Comparison of ENCODE assay signal across 14 cellular contexts in genomic region chr15:56950979-56951378, GRCh38.
DNase-seq lines count a peak whose midpoint lies in the region; ATAC-seq and TF ChIP-seq lines count a peak whose summit lies in the region.
"Had no signal": no experiment of that assay in that cellular context is flagged by ENCODE, and none has a peak within 500 bp of the region (broad histone marks: within the 10 kb centered on the region; RNA-seq: fewer than 3 reads in every experiment).

No MANE protein-coding gene starts in this region.

- H3K9me3 ChIP-seq in tibial artery, result peaks cover 0 to 8% (median under 1%) of the 10 kb centered on the region in 3 donors

- DNase-seq in MV-4-11 (lab: John Stamatoyannopoulos, UW) (peak; percentile 64), tibial artery (no peak)
- no peak for DNase-seq in activated naive CD4-positive, alpha-beta T cell treated with anti-CD3 and anti-CD28 coated beads, Interleukin-2, amount 50 U/mL, for 16 hours
- DNase-seq in activated CD8-positive, alpha-beta memory T cell treated with anti-CD3 and anti-CD28 coated beads for 24 hours, result no peak
- DNase-seq in activated effector memory CD4-positive, alpha-beta T cell treated with anti-CD3 and anti-CD28 coated beads, Interleukin-2, amount 50 U/mL, for 16 hours, result no peak
- DNase-seq: activated T-cell treated with anti-CD3 and anti-CD28 coated beads, Interleukin-2, amount 50 U/mL, for 1 hour; CD4-positive, CD25-positive, alpha-beta regulatory T cell; NCI-H510A treated with DMSO at 0.1 percent for 48 hours; small intestine had no signal

- intact Hi-C loops in tibial artery (cut with DNase I; ENCODE audit: low total_unique reads), result no loop called here

- H3K4me3 ChIP-seq in tibial artery, result no peak overlapping the region
- H3K4me3 ChIP-seq: neural progenitor cell, vagina had no signal

- TF ChIP-seq CTCF in tibial artery (IDR thresholded peaks at IDR 0.05), result no peak

- no peak overlapping the region for H3K27ac ChIP-seq in tibial artery
- H3K27ac ChIP-seq: neural progenitor cell, vagina had no signal

- H3K27me3 ChIP-seq in tibial artery, result no peaks in the 10 kb centered on the region
- H3K27me3 ChIP-seq: neural progenitor cell, vagina had no signal

- ATAC-seq in GM18517 (IDR thresholded peaks at IDR 0.05; ENCODE audit: unreplicated experiment) (peak; percentile 94), GM19467 (IDR thresholded peaks at IDR 0.05; ENCODE audit: unreplicated experiment) (peak; percentile 76), HG02884 (IDR thresholded peaks at IDR 0.05; ENCODE audit: unreplicated experiment) (peak; percentile 87)

- H3K4me1 ChIP-seq in tibial artery, result peaks cover 0 to 19% (median 4%) of the 10 kb centered on the region in 4 donors
- H3K4me1 ChIP-seq: neural progenitor cell had no signal

- H3K36me3 ChIP-seq in tibial artery, result peaks cover 0 to 2% (median 1%) of the 10 kb centered on the region in 3 donors
